In genomic region chr6:123986938-123987337, GRCh38 we compare ENCODE assay signal across 14 cellular contexts.
"Had no signal": no experiment of that assay in that cellular context is flagged by ENCODE, and none has a peak within 500 bp of the region (broad histone marks: within the 10 kb centered on the region; RNA-seq: fewer than 3 reads in every experiment).

No MANE protein-coding gene starts in this region.

- ATAC-seq: activated CD4-positive, CD25-positive, alpha-beta regulatory T cell treated with anti-CD3 and anti-CD28 coated beads, Interleukin-2, amount 50 U/mL, for 24 hours; gastroesophageal sphincter; natural killer cell; right cardiac atrium; stimulated activated effector memory CD8-positive, alpha-beta T cell treated with anti-CD3 and anti-CD28 coated beads, Interleukin-12 subunit alpha, Interleukin-12 subunit beta, amount 100 ng/mL, for 72 hours had no signal

- H3K27me3 Mint-ChIP-seq: activated naive CD8-positive, alpha-beta T cell; dendritic cell treated with granulocyte-macrophage colony-stimulating factor and Interleukin-4, amounts not matched to agents 40 ng/mL and 50 ng/mL, for 4 days; memory B cell; progenitor cell of endocrine pancreas had no signal

- H3K9me3 Mint-ChIP-seq: dendritic cell treated with granulocyte-macrophage colony-stimulating factor and Interleukin-4, amounts not matched to agents 40 ng/mL and 50 ng/mL, for 4 days had no signal

- H3K36me3 Mint-ChIP-seq: activated naive CD8-positive, alpha-beta T cell; memory B cell; natural killer cell; stimulated activated effector memory CD8-positive, alpha-beta T cell treated with anti-CD3 and anti-CD28 coated beads, Interleukin-12 subunit alpha, Interleukin-12 subunit beta, amount 100 ng/mL, for 72 hours had no signal

- H3K4me1 ChIP-seq: gastroesophageal sphincter, tibial artery, vagina had no signal

- H3K4me3 Mint-ChIP-seq: activated naive CD8-positive, alpha-beta T cell; dendritic cell treated with granulocyte-macrophage colony-stimulating factor and Interleukin-4, amounts not matched to agents 40 ng/mL and 50 ng/mL, for 4 days; memory B cell; natural killer cell; stimulated activated effector memory CD8-positive, alpha-beta T cell treated with anti-CD3 and anti-CD28 coated beads, Interleukin-12 subunit alpha, Interleukin-12 subunit beta, amount 100 ng/mL, for 72 hours had no signal

- DNase-seq: brain microvascular endothelial cell, kidney, left ventricle myocardium inferior, natural killer cell, right cardiac atrium, tibial artery had no signal

- H3K4me3 ChIP-seq: gastroesophageal sphincter, left ventricle myocardium inferior, tibial artery, vagina had no signal

- FAIRE-seq: kidney had no signal

- H3K36me3 ChIP-seq: brain microvascular endothelial cell, gastroesophageal sphincter, left ventricle myocardium inferior, tibial artery, vagina had no signal

- H3K27me3 ChIP-seq: brain microvascular endothelial cell, gastroesophageal sphincter, tibial artery, vagina had no signal

- H3K4me1 Mint-ChIP-seq: memory B cell; natural killer cell; stimulated activated effector memory CD8-positive, alpha-beta T cell treated with anti-CD3 and anti-CD28 coated beads, Interleukin-12 subunit alpha, Interleukin-12 subunit beta, amount 100 ng/mL, for 72 hours had no signal

- H3K27ac ChIP-seq: brain microvascular endothelial cell, gastroesophageal sphincter, left ventricle myocardium inferior, tibial artery, vagina had no signal

- H3K9me3 ChIP-seq: gastroesophageal sphincter, left ventricle myocardium inferior, tibial artery, vagina had no signal

- H3K27ac Mint-ChIP-seq: activated naive CD8-positive, alpha-beta T cell; dendritic cell treated with granulocyte-macrophage colony-stimulating factor and Interleukin-4, amounts not matched to agents 40 ng/mL and 50 ng/mL, for 4 days; memory B cell; natural killer cell; progenitor cell of endocrine pancreas; stimulated activated effector memory CD8-positive, alpha-beta T cell treated with anti-CD3 and anti-CD28 coated beads, Interleukin-12 subunit alpha, Interleukin-12 subunit beta, amount 100 ng/mL, for 72 hours had no signal
